2 cellular contexts compared by ENCODE assay signal in the genomic region with DNA sequence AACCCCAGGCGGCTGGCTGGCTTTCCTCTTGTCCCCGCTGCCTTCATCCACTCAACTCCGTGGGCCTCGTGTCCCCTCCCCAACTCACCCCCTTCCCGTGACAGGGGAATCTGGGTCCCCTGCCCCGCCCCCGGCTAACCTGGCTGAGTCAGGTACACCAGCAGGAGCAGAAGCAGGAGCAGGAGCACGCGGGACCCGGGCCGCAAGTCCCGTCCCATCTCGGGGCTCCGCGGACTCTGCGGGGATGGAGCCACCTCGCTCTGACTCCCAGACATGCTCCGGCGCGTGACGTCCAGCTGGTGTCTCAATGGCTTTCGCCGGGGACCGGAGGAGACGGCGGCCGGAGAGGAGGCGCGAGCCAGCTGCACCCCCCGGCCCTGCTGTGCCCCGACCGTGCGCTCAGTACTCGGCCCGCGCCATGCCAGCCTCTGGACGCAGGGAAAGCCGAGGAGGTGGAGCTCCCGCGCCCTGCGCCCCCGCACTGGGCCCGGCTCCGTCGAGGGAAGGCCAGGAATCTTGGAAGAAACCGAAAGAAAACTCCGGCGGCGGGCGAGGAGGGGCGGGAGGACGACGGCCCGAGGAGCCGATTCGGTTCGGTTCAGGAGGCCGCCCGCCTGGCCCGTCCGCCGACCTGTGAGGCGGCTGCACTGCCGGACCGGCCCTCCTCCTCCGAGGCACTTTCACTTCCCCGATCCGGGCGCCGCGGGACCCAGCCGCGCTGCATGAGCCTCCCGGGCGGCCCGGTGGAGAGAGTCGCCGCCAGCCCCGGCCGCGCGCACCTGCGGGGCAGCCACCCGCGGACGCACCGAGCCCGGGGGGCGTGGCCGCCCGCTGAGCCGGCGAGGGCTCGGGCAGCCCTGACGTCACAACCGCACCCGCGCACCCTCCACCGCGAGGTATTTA.
A peak's percentile ranks its signal among the peaks of the same experiment; 100 is the strongest.
TF ChIP-seq lines count a peak whose summit lies in the region.

TSS of gene CXCL16 (minus strand) at position 807 of the 903 bp plus-strand sequence. CDS start at position 218, 589 bp downstream.
TSS of gene ZMYND15 (plus strand) at position 712 of the 903 bp plus-strand sequence. CDS start 716 bp downstream, outside the sequence.

TF ChIP-seq in HEK293, 187 proteins besides CTCF, POLR2A, EP300 and RAD21 (continued from another document and continues in another):
- TF ChIP-seq, protein P1, sequence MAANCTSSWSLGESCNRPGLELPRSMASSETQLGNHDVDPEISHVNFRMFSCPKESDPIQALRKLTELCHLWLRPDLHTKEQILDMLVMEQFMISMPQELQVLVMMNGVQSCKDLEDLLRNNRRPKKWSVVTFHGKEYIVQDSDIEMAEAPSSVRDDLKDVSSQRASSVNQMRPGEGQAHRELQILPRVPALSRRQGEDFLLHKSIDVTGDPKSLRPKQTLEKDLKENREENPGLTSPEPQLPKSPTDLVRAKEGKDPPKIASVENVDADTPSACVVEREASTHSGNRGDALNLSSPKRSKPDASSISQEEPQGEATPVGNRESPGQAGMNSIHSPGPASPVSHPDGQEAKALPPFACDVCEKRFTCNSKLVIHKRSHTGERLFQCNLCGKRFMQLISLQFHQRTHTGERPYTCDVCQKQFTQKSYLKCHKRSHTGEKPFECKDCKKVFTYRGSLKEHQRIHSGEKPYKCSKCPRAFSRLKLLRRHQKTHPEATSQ (tag by site-specific recombination; IDR thresholded peaks at IDR 0.05): 0 out of 2 replicates have a peak, but pooled peaks have one; percentile 25
- TF ChIP-seq GLIS1 (tag by site-specific recombination; IDR thresholded peaks at IDR 0.05) (no peak; the same call in 1 of the 2 replicates), ZNF792 (tag by site-specific recombination; IDR thresholded peaks at IDR 0.05) (no peak), ZNF155 (tag by site-specific recombination; IDR thresholded peaks at IDR 0.05) (no peak), ZNF626 (tag by site-specific recombination; IDR thresholded peaks at IDR 0.05) (no peak), ZNF677 (tag by site-specific recombination; IDR thresholded peaks at IDR 0.05) (no peak), ZNF133 (tag by site-specific recombination; IDR thresholded peaks at IDR 0.05) (0 out of 2 replicates have a peak, but pooled peaks have one; percentile 10), EGR2 (tag by site-specific recombination; IDR thresholded peaks at IDR 0.05; ENCODE audit: low read depth) (0 out of 2 replicates have a peak, but pooled peaks have one; percentile 12), ZNF513 (tag by site-specific recombination; IDR thresholded peaks at IDR 0.05) (0 out of 2 replicates have a peak, but pooled peaks have one; percentile 9), GLI4 (tag by site-specific recombination; IDR thresholded peaks at IDR 0.05) (no peak), ZNF202 (tag by site-specific recombination; IDR thresholded peaks at IDR 0.05; ENCODE audit: borderline replicate concordance) (no peak), ZFHX2 (tag by site-specific recombination; conservative IDR thresholded peaks at IDR 0.05) (peak; percentile 54), ZBTB7A (tag by site-specific recombination; IDR thresholded peaks at IDR 0.05; ENCODE audit: low read depth) (no peak), ZNF76 (tag by site-specific recombination; IDR thresholded peaks at IDR 0.05; ENCODE audit: borderline replicate concordance, low read depth) (0 out of 2 replicates have a peak, but pooled peaks have one; percentile 15), ZNF248 (tag by site-specific recombination; IDR thresholded peaks at IDR 0.05) (no peak), ZNF16 (tag by site-specific recombination; IDR thresholded peaks at IDR 0.05; ENCODE audit: low read depth) (no peak), ZNF514 (tag by site-specific recombination; IDR thresholded peaks at IDR 0.05) (no peak), ZNF146 (tag by site-specific recombination; IDR thresholded peaks at IDR 0.05) (no peak), ZSCAN30 (tag by site-specific recombination; IDR thresholded peaks at IDR 0.05) (peak; percentile 85), SP7 (tag by site-specific recombination; IDR thresholded peaks at IDR 0.05) (no peak; the same call in 1 of the 2 replicates), IKZF3 (tag by site-specific recombination; IDR thresholded peaks at IDR 0.05) (peak; percentile 10; the same call in 1 of the 2 replicates), ZNF585B (tag by site-specific recombination; IDR thresholded peaks at IDR 0.05) (no peak), ZBTB48 (tag by site-specific recombination; IDR thresholded peaks at IDR 0.05) (0 out of 2 replicates have a peak, but pooled peaks have one; percentile 37), ZNF549 (tag by site-specific recombination; IDR thresholded peaks at IDR 0.05) (no peak), SP2 (tag by site-specific recombination; IDR thresholded peaks at IDR 0.05) (peak; percentile 33; the same call in 1 of the 2 replicates)
- TF ChIP-seq, protein P2, sequence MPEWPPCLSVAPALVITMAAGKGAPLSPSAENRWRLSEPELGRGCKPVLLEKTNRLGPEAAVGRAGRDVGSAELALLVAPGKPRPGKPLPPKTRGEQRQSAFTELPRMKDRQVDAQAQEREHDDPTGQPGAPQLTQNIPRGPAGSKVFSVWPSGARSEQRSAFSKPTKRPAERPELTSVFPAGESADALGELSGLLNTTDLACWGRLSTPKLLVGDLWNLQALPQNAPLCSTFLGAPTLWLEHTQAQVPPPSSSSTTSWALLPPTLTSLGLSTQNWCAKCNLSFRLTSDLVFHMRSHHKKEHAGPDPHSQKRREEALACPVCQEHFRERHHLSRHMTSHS (tag by site-specific recombination; IDR thresholded peaks at IDR 0.05): no peak
- TF ChIP-seq, protein P3, sequence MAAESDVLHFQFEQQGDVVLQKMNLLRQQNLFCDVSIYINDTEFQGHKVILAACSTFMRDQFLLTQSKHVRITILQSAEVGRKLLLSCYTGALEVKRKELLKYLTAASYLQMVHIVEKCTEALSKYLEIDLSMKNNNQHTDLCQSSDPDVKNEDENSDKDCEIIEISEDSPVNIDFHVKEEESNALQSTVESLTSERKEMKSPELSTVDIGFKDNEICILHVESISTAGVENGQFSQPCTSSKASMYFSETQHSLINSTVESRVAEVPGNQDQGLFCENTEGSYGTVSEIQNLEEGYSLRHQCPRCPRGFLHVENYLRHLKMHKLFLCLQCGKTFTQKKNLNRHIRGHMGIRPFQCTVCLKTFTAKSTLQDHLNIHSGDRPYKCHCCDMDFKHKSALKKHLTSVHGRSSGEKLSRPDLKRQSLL (tag by site-specific recombination; IDR thresholded peaks at IDR 0.05): peak; percentile 76; the same call in 1 of the 2 replicates

TF ChIP-seq in K562, 482 proteins besides CTCF, POLR2A, EP300 and RAD21 (continued from another document and continues in another):
- TF ChIP-seq ZBTB40 (IDR thresholded peaks at IDR 0.05) (no peak), ZBTB40 (CRISPR knock-in tag; IDR thresholded peaks at IDR 0.05) (no peak), ZNF12 (CRISPR knock-in tag; IDR thresholded peaks at IDR 0.05) (no peak), UBTF (IDR thresholded peaks at IDR 0.05; ENCODE audit: borderline replicate concordance in 1 of 2, low read depth in 2 of 2, low read length in 2 of 2) (0 out of 4 replicates have a peak, but pooled peaks of 1 of the 2 experiments have one; percentile 49), LCOR (CRISPR knock-in tag; IDR thresholded peaks at IDR 0.05) (no peak), ZNF431 (CRISPR knock-in tag; IDR thresholded peaks at IDR 0.05) (no peak)
- TF ChIP-seq, protein P4, sequence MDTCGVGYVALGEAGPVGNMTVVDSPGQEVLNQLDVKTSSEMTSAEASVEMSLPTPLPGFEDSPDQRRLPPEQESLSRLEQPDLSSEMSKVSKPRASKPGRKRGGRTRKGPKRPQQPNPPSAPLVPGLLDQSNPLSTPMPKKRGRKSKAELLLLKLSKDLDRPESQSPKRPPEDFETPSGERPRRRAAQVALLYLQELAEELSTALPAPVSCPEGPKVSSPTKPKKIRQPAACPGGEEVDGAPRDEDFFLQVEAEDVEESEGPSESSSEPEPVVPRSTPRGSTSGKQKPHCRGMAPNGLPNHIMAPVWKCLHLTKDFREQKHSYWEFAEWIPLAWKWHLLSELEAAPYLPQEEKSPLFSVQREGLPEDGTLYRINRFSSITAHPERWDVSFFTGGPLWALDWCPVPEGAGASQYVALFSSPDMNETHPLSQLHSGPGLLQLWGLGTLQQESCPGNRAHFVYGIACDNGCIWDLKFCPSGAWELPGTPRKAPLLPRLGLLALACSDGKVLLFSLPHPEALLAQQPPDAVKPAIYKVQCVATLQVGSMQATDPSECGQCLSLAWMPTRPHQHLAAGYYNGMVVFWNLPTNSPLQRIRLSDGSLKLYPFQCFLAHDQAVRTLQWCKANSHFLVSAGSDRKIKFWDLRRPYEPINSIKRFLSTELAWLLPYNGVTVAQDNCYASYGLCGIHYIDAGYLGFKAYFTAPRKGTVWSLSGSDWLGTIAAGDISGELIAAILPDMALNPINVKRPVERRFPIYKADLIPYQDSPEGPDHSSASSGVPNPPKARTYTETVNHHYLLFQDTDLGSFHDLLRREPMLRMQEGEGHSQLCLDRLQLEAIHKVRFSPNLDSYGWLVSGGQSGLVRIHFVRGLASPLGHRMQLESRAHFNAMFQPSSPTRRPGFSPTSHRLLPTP (IDR thresholded peaks at IDR 0.05; ENCODE audit: borderline replicate concordance, extremely low read depth, insufficient read length): no peak
- TF ChIP-seq, protein P5, sequence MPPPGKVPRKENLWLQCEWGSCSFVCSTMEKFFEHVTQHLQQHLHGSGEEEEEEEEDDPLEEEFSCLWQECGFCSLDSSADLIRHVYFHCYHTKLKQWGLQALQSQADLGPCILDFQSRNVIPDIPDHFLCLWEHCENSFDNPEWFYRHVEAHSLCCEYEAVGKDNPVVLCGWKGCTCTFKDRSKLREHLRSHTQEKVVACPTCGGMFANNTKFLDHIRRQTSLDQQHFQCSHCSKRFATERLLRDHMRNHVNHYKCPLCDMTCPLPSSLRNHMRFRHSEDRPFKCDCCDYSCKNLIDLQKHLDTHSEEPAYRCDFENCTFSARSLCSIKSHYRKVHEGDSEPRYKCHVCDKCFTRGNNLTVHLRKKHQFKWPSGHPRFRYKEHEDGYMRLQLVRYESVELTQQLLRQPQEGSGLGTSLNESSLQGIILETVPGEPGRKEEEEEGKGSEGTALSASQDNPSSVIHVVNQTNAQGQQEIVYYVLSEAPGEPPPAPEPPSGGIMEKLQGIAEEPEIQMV (tag; conservative IDR thresholded peaks at IDR 0.05; ENCODE audit: low read depth): no peak
